20 cellular contexts compared by ENCODE assay signal in genomic region chr2:227876536-227876882, GRCh38. TPM values are rescaled to one million over a fixed set of nuclear protein-coding genes. Genes with fewer than 3 reads are reported as not detected.
DNase-seq lines count a peak whose midpoint lies in the region; ATAC-seq, FAIRE-seq and TF ChIP-seq lines count a peak whose summit lies in the region.
"Had no signal": no experiment of that assay in that cellular context is flagged by ENCODE, and none has a peak within 500 bp of the region (broad histone marks: within the 10 kb centered on the region; RNA-seq: fewer than 3 reads in every experiment).

No MANE protein-coding gene starts in this region.

- BruUV-seq in PC-3 (replicated peaks; lab: Mats Ljungman, UMichigan), result no TSS peak
- BruUV-seq in endothelial cell of umbilical vein (replicated peaks; lab: Mats Ljungman, UMichigan), result TSS peak; percentile 36

- no peak for FAIRE-seq in endothelial cell of umbilical vein (lab: Jason Lieb, UNC)
- FAIRE-seq: G401.6, GM12892, GM19239 had no signal

- H3K4me2 ChIP-seq in PC-3 (ENCODE audit: low read length), result peak overlapping the region; percentile 56
- H3K4me2 ChIP-seq in endothelial cell of umbilical vein (ENCODE audit: insufficient read depth, low read length), result no peak overlapping the region

- H3F3A ChIP-seq in PC-3 (ENCODE audit: low read length, unreplicated experiment), result no peaks in the 10 kb centered on the region

- H3K4me1 Mint-ChIP-seq in activated CD4-positive, alpha-beta T cell treated with anti-CD3 and anti-CD28 coated beads, Interleukin-2, amount 10 ng/mL, durations not matched to agents 24 days and 14 days, result no peaks in the 10 kb centered on the region
- H3K4me1 Mint-ChIP-seq in activated CD4-positive, alpha-beta T cell treated with anti-CD3 and anti-CD28 coated beads for 36 hours, result no peaks in the 10 kb centered on the region
- H3K4me1 Mint-ChIP-seq in activated naive CD8-positive, alpha-beta T cell treated with anti-CD3 and anti-CD28 coated beads, Interleukin-2, amount 50 U/mL, for 24 hours, result no peaks in the 10 kb centered on the region

- no peak overlapping the region for H3K27ac Mint-ChIP-seq in activated CD4-positive, alpha-beta T cell treated with anti-CD3 and anti-CD28 coated beads, Interleukin-2, amount 10 ng/mL, durations not matched to agents 24 days and 14 days
- no peak overlapping the region for H3K27ac Mint-ChIP-seq in activated CD4-positive, alpha-beta T cell treated with anti-CD3 and anti-CD28 coated beads for 36 hours
- H3K27ac Mint-ChIP-seq in activated naive CD8-positive, alpha-beta T cell treated with anti-CD3 and anti-CD28 coated beads, Interleukin-2, amount 50 U/mL, for 24 hours, result no peak overlapping the region

- no peaks in the 10 kb centered on the region for H3K9me3 ChIP-seq in PC-3 (ENCODE audit: low read length)
- no peaks in the 10 kb centered on the region for H3K9me3 ChIP-seq in endothelial cell of umbilical vein (replicated peaks; ENCODE audit: control insufficient read depth, insufficient read depth, low read length)
- no peaks in the 10 kb centered on the region for H3K9me3 ChIP-seq in subcutaneous abdominal adipose tissue (ENCODE audit: control insufficient read depth in 5 of 5, low read length in 5 of 5)

- H3K27ac ChIP-seq in PC-3 (ENCODE audit: low read length), result peak overlapping the region; percentile 75
- H3K27ac ChIP-seq in endothelial cell of umbilical vein (ENCODE audit: insufficient read depth, low read depth, low read length), result no peak overlapping the region
- peak overlapping the region; percentile 88 for H3K27ac ChIP-seq in subcutaneous abdominal adipose tissue (ENCODE audit: low read depth, low read length)
- H3K27ac ChIP-seq: 22Rv1, HL-60 had no signal

- POLR2A ChIA-PET in activated CD4-positive, alpha-beta T cell treated with anti-CD3 and anti-CD28 coated beads for 36 hours (lab: Charles Lee), result no interaction called here
- POLR2A ChIA-PET in PC-3 (lab: Charles Lee; ENCODE audit: unreplicated experiment) (interaction anchor here (0.5 kb wide), 1 partner anchor 1689 kb away, joined by 4 read pairs; no protein-coding TSS in a partner anchor), endothelial cell of umbilical vein (lab: Charles Lee) (no interaction called here)

- H3K36me3 ChIP-seq in PC-3 (ENCODE audit: low read depth, low read length) (no peaks in the 10 kb centered on the region), endothelial cell of umbilical vein (ENCODE audit: control insufficient read depth in 2 of 2, extremely low read depth in 1 of 2, insufficient read depth in 2 of 2, low read length in 2 of 2) (no peaks in the 10 kb centered on the region), subcutaneous abdominal adipose tissue (ENCODE audit: control insufficient read depth in 5 of 5, insufficient read depth in 5 of 5, low read length in 5 of 5) (no peaks in the 10 kb centered on the region)

- H3K9ac ChIP-seq in PC-3 (ENCODE audit: low read length) (0 out of 2 replicates have a peak overlapping the region, but pooled peaks have one; percentile 3), endothelial cell of umbilical vein (replicated peaks; ENCODE audit: extremely low read depth, insufficient read depth, low read length) (no peak overlapping the region), subcutaneous abdominal adipose tissue (ENCODE audit: low read length in 5 of 5) (peak overlapping the region in 1 of 5 donors; percentile 25)

- dilution Hi-C loops in endothelial cell of umbilical vein (cut with MboI; ENCODE audit: extremely low pct_ligation_motif_present, low sequenced_read_pairs), result no loop called here

- intact Hi-C loops in activated CD4-positive, alpha-beta T cell treated with anti-CD3 and anti-CD28 coated beads, Interleukin-2, amount 10 ng/mL, durations not matched to agents 24 days and 14 days (cut with micrococcal nuclease), result no loop called here
- intact Hi-C loops in activated CD4-positive, alpha-beta T cell treated with anti-CD3 and anti-CD28 coated beads for 36 hours (cut with DNase I, micrococcal nuclease), result no loop called here
- intact Hi-C loops in PC-3 (cut with micrococcal nuclease), result loop anchor here (2.0 to 10.0 kb wide), 3 partner anchors 14 to 472 kb away; partner anchors contain the start of gene AGFG1
- intact Hi-C loops in endothelial cell of umbilical vein (cut with micrococcal nuclease), result no loop called here

- peak; percentile 12 for DNase-seq in activated CD4-positive, alpha-beta T cell treated with anti-CD3 and anti-CD28 coated beads, Interleukin-2, amount 10 ng/mL, durations not matched to agents 24 days and 14 days
- DNase-seq in activated CD4-positive, alpha-beta T cell treated with anti-CD3 and anti-CD28 coated beads for 36 hours, result no peak
- peak; percentile 83 for DNase-seq in PC-3
- no peak for DNase-seq in endothelial cell of umbilical vein (ENCODE audit: low read depth, low spot score)
- no peak for DNase-seq in NCI-H128 (lab: John Stamatoyannopoulos, UW; ENCODE audit: unreplicated experiment)
- no peak for DNase-seq in activated gamma-delta T cell treated with Interleukin-2 at 50 U/mL for 16 hours
- DNase-seq in activated naive CD8-positive, alpha-beta T cell treated with anti-CD3 and anti-CD28 coated beads, Interleukin-2, amount 50 U/mL, for 24 hours, result no peak
- DNase-seq: C1 segment of cervical spinal cord, COR-L47, DMS53, KBM-7, NCI-H1048, NCI-H1694 treated with DMSO at 0.1 percent for 48 hours, NCI-H446 had no signal

- no peak overlapping the region for H3K4me3 ChIP-seq in PC-3 (ENCODE audit: low read length)
- H3K4me3 ChIP-seq in endothelial cell of umbilical vein (replicated peaks in 1 of 3; ENCODE audit: insufficient read depth in 1 of 3, low read depth in 1 of 3, low read length in 3 of 3), result no peak overlapping the region
- no peak overlapping the region for H3K4me3 ChIP-seq in subcutaneous abdominal adipose tissue (ENCODE audit: low read depth in 1 of 5, low read length in 5 of 5)

- H3K27me3 ChIP-seq in PC-3 (ENCODE audit: low read length), result no peaks in the 10 kb centered on the region
- no peaks in the 10 kb centered on the region for H3K27me3 ChIP-seq in endothelial cell of umbilical vein (ENCODE audit: control insufficient read depth in 2 of 2, insufficient read depth in 2 of 2, low read length in 2 of 2)
- H3K27me3 ChIP-seq in subcutaneous abdominal adipose tissue (ENCODE audit: control insufficient read depth in 5 of 5, insufficient read depth in 4 of 5, low read length in 5 of 5), result no peaks in the 10 kb centered on the region

- no peak overlapping the region for H3K4me3 Mint-ChIP-seq in activated CD4-positive, alpha-beta T cell treated with anti-CD3 and anti-CD28 coated beads, Interleukin-2, amount 10 ng/mL, durations not matched to agents 24 days and 14 days
- H3K4me3 Mint-ChIP-seq in activated CD4-positive, alpha-beta T cell treated with anti-CD3 and anti-CD28 coated beads for 36 hours, result no peak overlapping the region
- H3K4me3 Mint-ChIP-seq in activated naive CD8-positive, alpha-beta T cell treated with anti-CD3 and anti-CD28 coated beads, Interleukin-2, amount 50 U/mL, for 24 hours, result no peak overlapping the region

- no peaks in the 10 kb centered on the region for H3K79me2 ChIP-seq in PC-3 (ENCODE audit: low read length)
- H3K79me2 ChIP-seq in endothelial cell of umbilical vein (ENCODE audit: control insufficient read depth, insufficient read depth, low read length), result no peaks in the 10 kb centered on the region

- H3K9me3 Mint-ChIP-seq in activated CD4-positive, alpha-beta T cell treated with anti-CD3 and anti-CD28 coated beads, Interleukin-2, amount 10 ng/mL, durations not matched to agents 24 days and 14 days, result no peaks in the 10 kb centered on the region
- H3K9me3 Mint-ChIP-seq in activated CD4-positive, alpha-beta T cell treated with anti-CD3 and anti-CD28 coated beads for 36 hours (ENCODE audit: low read depth), result no peaks in the 10 kb centered on the region
- no peaks in the 10 kb centered on the region for H3K9me3 Mint-ChIP-seq in activated naive CD8-positive, alpha-beta T cell treated with anti-CD3 and anti-CD28 coated beads, Interleukin-2, amount 50 U/mL, for 24 hours

- H3K27me3 Mint-ChIP-seq in activated CD4-positive, alpha-beta T cell treated with anti-CD3 and anti-CD28 coated beads, Interleukin-2, amount 10 ng/mL, durations not matched to agents 24 days and 14 days, result peaks cover 21% of the 10 kb centered on the region
- peaks cover 32% of the 10 kb centered on the region for H3K27me3 Mint-ChIP-seq in activated CD4-positive, alpha-beta T cell treated with anti-CD3 and anti-CD28 coated beads for 36 hours
- peaks cover 26% of the 10 kb centered on the region for H3K27me3 Mint-ChIP-seq in activated naive CD8-positive, alpha-beta T cell treated with anti-CD3 and anti-CD28 coated beads, Interleukin-2, amount 50 U/mL, for 24 hours

- H3K36me3 Mint-ChIP-seq in activated CD4-positive, alpha-beta T cell treated with anti-CD3 and anti-CD28 coated beads, Interleukin-2, amount 10 ng/mL, durations not matched to agents 24 days and 14 days (ENCODE audit: low read depth), result no peaks in the 10 kb centered on the region
- H3K36me3 Mint-ChIP-seq in activated CD4-positive, alpha-beta T cell treated with anti-CD3 and anti-CD28 coated beads for 36 hours (ENCODE audit: low read depth), result no peaks in the 10 kb centered on the region
- no peaks in the 10 kb centered on the region for H3K36me3 Mint-ChIP-seq in activated naive CD8-positive, alpha-beta T cell treated with anti-CD3 and anti-CD28 coated beads, Interleukin-2, amount 50 U/mL, for 24 hours (ENCODE audit: low read depth)

- CTCF ChIA-PET in activated CD4-positive, alpha-beta T cell treated with anti-CD3 and anti-CD28 coated beads for 36 hours (lab: Charles Lee), result interaction anchor here (0.6 to 1.9 kb wide), 2 partner anchors 14 to 37 kb away, joined by 3 to 7 read pairs; no protein-coding TSS in a partner anchor
- CTCF ChIA-PET in PC-3 (lab: Charles Lee), result interaction anchor here (0.8 kb wide), 1 partner anchor 219 kb away, joined by 3 read pairs; no protein-coding TSS in a partner anchor
- CTCF ChIA-PET in endothelial cell of umbilical vein (lab: Charles Lee), result interaction anchor here (1.0 to 5.1 kb wide), 3 partner anchors 14 to 103 kb away, joined by 3 to 34 read pairs (median 30); no protein-coding TSS in a partner anchor

- H4K20me1 ChIP-seq in PC-3 (ENCODE audit: low read length), result no peaks in the 10 kb centered on the region
- H4K20me1 ChIP-seq in endothelial cell of umbilical vein (replicated peaks; ENCODE audit: control insufficient read depth, extremely low read depth, insufficient read depth, low read length), result no peaks in the 10 kb centered on the region

- ATAC-seq in activated CD4-positive, alpha-beta T cell treated with anti-CD3 and anti-CD28 coated beads for 36 hours, result no peak
- ATAC-seq in PC-3, result peak; percentile 68
- no peak for ATAC-seq in activated naive CD8-positive, alpha-beta T cell treated with anti-CD3 and anti-CD28 coated beads, Interleukin-2, amount 50 U/mL, for 24 hours

- no peaks in the 10 kb centered on the region for H3K9me1 ChIP-seq in endothelial cell of umbilical vein (replicated peaks; ENCODE audit: control insufficient read depth, extremely low read depth, insufficient read depth, low read length)

- TF ChIP-seq CTCF in PC-3 (conservative IDR thresholded peaks at IDR 0.05; ENCODE audit: low read depth, low read length) (no peak), endothelial cell of umbilical vein (IDR thresholded peaks at IDR 0.05; ENCODE audit: extremely low read depth in 1 of 2, insufficient read depth in 1 of 2, low read depth in 1 of 2, low read length in 2 of 2) (no peak)

- peaks cover 52% of the 10 kb centered on the region for H3K4me1 ChIP-seq in PC-3 (ENCODE audit: insufficient read depth, low read length)
- peaks cover 2% of the 10 kb centered on the region for H3K4me1 ChIP-seq in endothelial cell of umbilical vein (ENCODE audit: control insufficient read depth, extremely low read depth, insufficient read depth, low read length)
- H3K4me1 ChIP-seq in subcutaneous abdominal adipose tissue (ENCODE audit: control insufficient read depth in 5 of 5, insufficient read depth in 5 of 5, low read length in 5 of 5), result peaks cover 3 to 29% (median 13%) of the 10 kb centered on the region in 5 donors

- no peak for TF ChIP-seq POLR2A in endothelial cell of umbilical vein (IDR thresholded peaks at IDR 0.05; ENCODE audit: low read depth, low read length)

- H2AFZ ChIP-seq in PC-3 (ENCODE audit: low read length), result no peak overlapping the region
- H2AFZ ChIP-seq in endothelial cell of umbilical vein (ENCODE audit: low read depth, low read length), result no peak overlapping the region

- no peaks in the 10 kb centered on the region for H3K9me2 ChIP-seq in PC-3 (replicated peaks; ENCODE audit: low read length)

RNA-seq across cellular contexts. Expression of gene DAW1, which starts 5.1 kb away (rescaled TPM):
- total RNA-seq in activated CD4-positive, alpha-beta T cell treated with anti-CD3 and anti-CD28 coated beads, Interleukin-2, amount 10 ng/mL, durations not matched to agents 24 days and 14 days, result not detected in 2 replicates
- total RNA-seq in activated CD4-positive, alpha-beta T cell treated with anti-CD3 and anti-CD28 coated beads for 36 hours, result not detected
- 1.0 and 1.5 TPM in 2 replicates for total RNA-seq in PC-3 (2014; rRNA removed)
- total RNA-seq in endothelial cell of umbilical vein, result 2.0 and 3.2 TPM in 2 replicates
- 0.75 and 1.2 TPM in 2 replicates for polyA plus RNA-seq in endothelial cell of umbilical vein
- polyA plus RNA-seq in endothelial cell of umbilical vein (2011; cell fraction: cytosol; rRNA removed), result 2.2 and 3.3 TPM in 2 replicates
- polyA plus RNA-seq in endothelial cell of umbilical vein (2011; cell fraction: nucleus; rRNA removed), result 1.4 and 2.1 TPM in 2 replicates
- polyA plus RNA-seq in endothelial cell of umbilical vein (2012), result 6.8 and 12.0 TPM in 2 replicates
- polyA minus RNA-seq in endothelial cell of umbilical vein, result 1.4 and 3.6 TPM in 2 replicates
- not detected for polyA minus RNA-seq in endothelial cell of umbilical vein (2011; cell fraction: cytosol; rRNA and poly(A)+ RNA removed)
- 1.1 and 1.4 TPM in 2 replicates for polyA minus RNA-seq in endothelial cell of umbilical vein (2011; cell fraction: nucleus; rRNA and poly(A)+ RNA removed)

Comparison
In these comparisons a context has a peak if more than half of its experiments do, and no peak if none do; other contexts are left out.
1. DNase-seq: peak in activated CD4-positive, alpha-beta T cell treated with anti-CD3 and anti-CD28 coated beads, Interleukin-2, amount 10 ng/mL, durations not matched to agents 24 days and 14 days (single experiment) and PC-3 (single experiment); none in activated CD4-positive, alpha-beta T cell treated with anti-CD3 and anti-CD28 coated beads for 36 hours (single experiment), endothelial cell of umbilical vein (single experiment), NCI-H128 (single experiment), activated gamma-delta T cell treated with Interleukin-2 at 50 U/mL for 16 hours (single experiment) and activated naive CD8-positive, alpha-beta T cell treated with anti-CD3 and anti-CD28 coated beads, Interleukin-2, amount 50 U/mL, for 24 hours (single experiment).